In genomic region chr4:88119951-88120350, GRCh38 we compare ENCODE assay signal across 29 cellular contexts.
"Had no signal": no experiment of that assay in that cellular context is flagged by ENCODE, and none has a peak within 500 bp of the region (broad histone marks: within the 10 kb centered on the region; RNA-seq: fewer than 3 reads in every experiment).

No MANE protein-coding gene starts in this region.

- H3K4me3 ChIP-seq: dorsolateral prefrontal cortex, esophagus muscularis mucosa, gastroesophageal sphincter, heart right ventricle, left lung, neural progenitor cell, smooth muscle cell, stomach, thyroid gland, vagina had no signal

- H3K4me3 Mint-ChIP-seq: nephron, neural progenitor cell had no signal

- H3K27ac ChIP-seq: dorsolateral prefrontal cortex, esophagus muscularis mucosa, foreskin keratinocyte, gastroesophageal sphincter, heart right ventricle, left lung, neural progenitor cell, parathyroid adenoma, stomach, thyroid gland, vagina had no signal

- FAIRE-seq: endothelial cell of umbilical vein, islet of Langerhans had no signal

- DNase-seq: dorsolateral prefrontal cortex; effector CD4-positive, alpha-beta T cell; foreskin keratinocyte; heart right ventricle; hippocampal formation; left cardiac atrium; left lung; mesenchymal stem cell; midbrain; naive thymus-derived CD4-positive, alpha-beta T cell; stimulated activated CD4-positive, alpha-beta T cell treated with anti-CD3 and anti-CD28 coated beads, Interleukin-12 subunit alpha, Interleukin-12 subunit beta, amount 100 ng/mL, for 4 hours; stimulated activated CD4-positive, alpha-beta T cell treated with anti-CD3 and anti-CD28 coated beads, Interleukin-1b, Interleukin-23, amount 100 ng/mL, for 48 hours; stimulated activated CD4-positive, alpha-beta T cell treated with anti-CD3 and anti-CD28 coated beads, Interleukin-4, amount 100 ng/mL, for 1 hour; stimulated activated CD8-positive, alpha-beta memory T cell treated with anti-CD3 and anti-CD28 coated beads, Interleukin-4, amount 100 ng/mL, for 48 hours; stimulated activated naive CD4-positive, alpha-beta T cell treated with Interleukin-2 at 50 U/mL for 16 hours; stomach; thyroid gland; trophoblast cell had no signal

- H3K27me3 Mint-ChIP-seq: progenitor cell of endocrine pancreas had no signal

- ATAC-seq: foreskin keratinocyte; gastroesophageal sphincter; heart right ventricle; left cardiac atrium; left lung; naive thymus-derived CD4-positive, alpha-beta T cell; sciatic nerve had no signal

- H3K9ac ChIP-seq: neural progenitor cell, parathyroid adenoma had no signal

- H2AFZ ChIP-seq: neural progenitor cell, parathyroid adenoma had no signal

- H3K27me3 ChIP-seq: dorsolateral prefrontal cortex, esophagus muscularis mucosa, foreskin keratinocyte, gastroesophageal sphincter, heart right ventricle, left lung, neural progenitor cell, stomach, thyroid gland, vagina had no signal

- H3K79me2 ChIP-seq: parathyroid adenoma had no signal

- H3K4me2 ChIP-seq: neural progenitor cell, smooth muscle cell had no signal

- H3K27ac Mint-ChIP-seq: naive thymus-derived CD4-positive, alpha-beta T cell; nephron; neural progenitor cell; progenitor cell of endocrine pancreas had no signal

- H3K36me3 ChIP-seq: neural progenitor cell, thyroid gland had no signal

- H3K9me3 ChIP-seq: thyroid gland had no signal

- H3K4me1 Mint-ChIP-seq: naive thymus-derived CD4-positive, alpha-beta T cell; nephron; neural progenitor cell had no signal

- H3K4me1 ChIP-seq: esophagus muscularis mucosa, foreskin keratinocyte, gastroesophageal sphincter, heart right ventricle, left lung, neural progenitor cell, parathyroid adenoma, stomach, thyroid gland, vagina had no signal
